ENCODE assay signal across 32 cellular contexts in genomic region chr16:19274178-19274797, GRCh38. TPM values are rescaled to one million over a fixed set of nuclear protein-coding genes. Genes with fewer than 3 reads are reported as not detected.
"Had no signal": no experiment of that assay in that cellular context is flagged by ENCODE, and none has a peak within 500 bp of the region (broad histone marks: within the 10 kb centered on the region; RNA-seq: fewer than 3 reads in every experiment).

No MANE protein-coding gene starts in this region.

- H3K36me3 ChIP-seq: esophagus muscularis mucosa, heart right ventricle, neutrophil, prostate gland, sigmoid colon, spleen, thoracic aorta, tibial nerve, upper lobe of left lung had no signal

- H3K9me3 ChIP-seq: esophagus muscularis mucosa, neutrophil, prostate gland, sigmoid colon, thoracic aorta, upper lobe of left lung had no signal

- H3K27ac ChIP-seq: coronary artery, esophagus muscularis mucosa, foreskin keratinocyte, heart right ventricle, neutrophil, prostate gland, sigmoid colon, spleen, thoracic aorta, tibial nerve, upper lobe of left lung had no signal

- H3K4me1 ChIP-seq: esophagus muscularis mucosa, foreskin keratinocyte, heart right ventricle, prostate gland, sigmoid colon, spleen, tibial nerve, upper lobe of left lung had no signal

- DNase-seq: dermis blood vessel endothelial cell; effector memory CD4-positive, alpha-beta T cell; foreskin keratinocyte; glutamatergic neuron; heart right ventricle; hippocampal formation; islet precursor cell; mesenchymal stem cell; natural killer cell; right cardiac atrium; sigmoid colon; spleen; stimulated activated CD4-positive, alpha-beta T cell treated with anti-CD3 and anti-CD28 coated beads, Interleukin-4, amount 100 ng/mL, for 4 hours; stimulated activated naive CD8-positive, alpha-beta T cell treated with anti-CD3 and anti-CD28 coated beads, Interleukin-15, Interleukin-2, amounts not matched to agents 100 U/mL and 50 U/mL, for 24 hours; upper lobe of left lung had no signal

- ATAC-seq: foreskin keratinocyte; heart right ventricle; left lobe of liver; natural killer cell; right cardiac atrium; stimulated activated memory B cell treated with anti-CD40 and anti-IgM and Interleukin-4, amounts not matched to agents 10 μg/mL and 1 μg/mL and 100 μg/mL, for 72 hours; stimulated activated naive CD8-positive, alpha-beta T cell treated with anti-CD3 and anti-CD28 coated beads, Interleukin-15, Interleukin-2, amounts not matched to agents 100 U/mL and 50 U/mL, for 24 hours had no signal

- H3K4me3 ChIP-seq: coronary artery, esophagus muscularis mucosa, heart right ventricle, lung, prostate gland, sigmoid colon, spleen, thoracic aorta, tibial nerve, upper lobe of left lung had no signal

- H3K27me3 ChIP-seq: esophagus muscularis mucosa, foreskin keratinocyte, heart right ventricle, neutrophil, sigmoid colon, tibial nerve, upper lobe of left lung had no signal

RNA-seq across cellular contexts. Expression of gene CLEC19A, which starts 11.2 kb away (rescaled TPM):
- total RNA-seq: dermis blood vessel endothelial cell, endothelial cell of umbilical vein, epithelial cell of proximal tubule, esophagus muscularis mucosa, fibroblast of lung, foreskin keratinocyte, heart right ventricle, left lobe of liver, liver, lung, mesothelial cell of epicardium, natural killer cell, neural crest cell, omental fat pad, right cardiac atrium, sigmoid colon, skeletal muscle tissue, spleen, thoracic aorta, tibial nerve, upper lobe of left lung had no signal
- polyA plus RNA-seq: endothelial cell of umbilical vein, fibroblast of lung, foreskin keratinocyte, heart right ventricle, liver, right cardiac atrium, sigmoid colon, spleen had no signal
